9 cellular contexts compared by ENCODE assay signal in genomic region chr2:159249955-159250723, GRCh38.
DNase-seq lines count a peak whose midpoint lies in the region.
"Had no signal": no experiment of that assay in that cellular context is flagged by ENCODE, and none has a peak within 500 bp of the region (broad histone marks: within the 10 kb centered on the region; RNA-seq: fewer than 3 reads in every experiment).

No MANE protein-coding gene starts in this region.

- no peaks in the 10 kb centered on the region for H3K27me3 ChIP-seq in effector memory CD4-positive, alpha-beta T cell (replicated peaks; ENCODE audit: control insufficient read depth, insufficient read depth, low read length, poor library complexity, severe bottlenecking)

- no peaks in the 10 kb centered on the region for H3K4me1 ChIP-seq in effector memory CD4-positive, alpha-beta T cell (ENCODE audit: control insufficient read depth, insufficient read depth, low read length, poor library complexity, severe bottlenecking)
- H3K4me1 ChIP-seq: A549 had no signal

- peak overlapping the region in 18 of 21 experiments; percentile 29 to 82 (median 66) for H3K27ac ChIP-seq in skin epidermis
- no peak overlapping the region for H3K27ac ChIP-seq in effector memory CD4-positive, alpha-beta T cell (ENCODE audit: insufficient read depth, low read length, poor library complexity, severe bottlenecking)
- H3K27ac ChIP-seq: A549 had no signal

- DNase-seq in NCI-H510A treated with DMSO at 0.1 percent for 48 hours (lab: John Stamatoyannopoulos, UW) (peak; percentile 20), NCI-H510A (lab: John Stamatoyannopoulos, UW) (no peak), HK-2 (ENCODE audit: unreplicated experiment) (peak; percentile 60), SW 1271 (lab: John Stamatoyannopoulos, UW) (peak; percentile 45 to 76), glomerular visceral epithelial cell (ENCODE audit: extremely low spot score) (peak; percentile 86)
- no peak for DNase-seq in effector memory CD4-positive, alpha-beta T cell
- DNase-seq in activated T-cell treated with anti-CD3 and anti-CD28 coated beads, Interleukin-2, amount 50 U/mL, for 48 hours: no peak

- no peaks in the 10 kb centered on the region for H3K9me3 ChIP-seq in effector memory CD4-positive, alpha-beta T cell (ENCODE audit: control insufficient read depth, low read length)
- H3K9me3 ChIP-seq: A549 had no signal

- H3K36me3 ChIP-seq in effector memory CD4-positive, alpha-beta T cell (ENCODE audit: control insufficient read depth, insufficient read depth, low read length): no peaks in the 10 kb centered on the region

- H3K4me3 ChIP-seq in skin epidermis: no peak overlapping the region
- no peak overlapping the region for H3K4me3 ChIP-seq in effector memory CD4-positive, alpha-beta T cell (ENCODE audit: insufficient read depth, low read depth, low read length, poor library complexity, severe bottlenecking)
- H3K4me3 ChIP-seq: A549 had no signal

Comparison
In these comparisons a context has a peak if more than half of its experiments do, and no peak if none do; other contexts are left out.
1. DNase-seq: peak in NCI-H510A treated with DMSO at 0.1 percent for 48 hours (single experiment), HK-2 (single experiment), SW 1271 (2 of 2) and glomerular visceral epithelial cell (single experiment); none in NCI-H510A (single experiment), effector memory CD4-positive, alpha-beta T cell (0 of 3) and activated T-cell treated with anti-CD3 and anti-CD28 coated beads, Interleukin-2, amount 50 U/mL, for 48 hours (0 of 2).